16 cellular contexts compared by ENCODE assay signal in the genomic region with DNA sequence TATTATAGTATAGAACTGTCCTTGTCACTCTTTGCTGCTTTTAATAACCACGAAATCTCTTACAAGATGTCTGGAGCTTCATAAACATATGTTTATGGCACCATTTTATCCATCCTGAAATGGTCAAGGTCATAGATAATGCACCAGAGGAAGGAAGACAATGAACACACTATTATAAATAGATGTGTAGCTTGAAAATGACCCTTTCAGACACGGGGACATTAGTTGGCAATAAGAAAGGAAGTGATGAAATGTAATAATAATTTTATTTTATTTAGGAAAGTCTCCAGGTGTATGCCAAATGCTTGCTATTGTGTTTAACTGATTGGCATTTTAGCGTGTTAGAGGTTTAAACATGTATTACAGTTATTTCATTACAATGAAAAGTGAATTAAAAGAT. TPM values are rescaled to one million over a fixed set of nuclear protein-coding genes. Genes with fewer than 3 reads are reported as not detected.
A peak's percentile ranks its signal among the peaks of the same experiment; 100 is the strongest.
DNase-seq lines count a peak whose midpoint lies in the region; ATAC-seq and TF ChIP-seq lines count a peak whose summit lies in the region.
"Had no signal": no experiment of that assay in that cellular context is flagged by ENCODE, and none has a peak within 500 bp of the region (broad histone marks: within the 10 kb centered on the region; RNA-seq: fewer than 3 reads in every experiment).

No MANE protein-coding gene starts in this region.

- ATAC-seq in left ventricle myocardium superior (peak; percentile 44), left cardiac atrium (no peak), gastroesophageal sphincter (no peak)
- no peak for ATAC-seq in activated CD8-positive, alpha-beta memory T cell treated with anti-CD3 and anti-CD28 coated beads, Interleukin-2, amount 10 ng/mL, durations not matched to agents 7 days and 5 days
- ATAC-seq: GM12878, GM23338 had no signal

- DNase-seq in left ventricle myocardium superior (no peak), left cardiac atrium (no peak), chondrocyte (ENCODE audit: low spot score) (no peak), uterus (no peak)
- DNase-seq in activated CD8-positive, alpha-beta memory T cell treated with anti-CD3 and anti-CD28 coated beads, Interleukin-2, amount 10 ng/mL, durations not matched to agents 7 days and 5 days: no peak
- DNase-seq: C1 segment of cervical spinal cord; Calu3; CD4-positive, alpha-beta T cell; DMS 273 treated with DMSO at 0.1 percent for 48 hours; H7 had no signal

- H3K9me3 ChIP-seq in uterus (no peaks in the 10 kb centered on the region), gastroesophageal sphincter (no peaks in the 10 kb centered on the region)

- intact Hi-C loops in left ventricle myocardium superior (cut with micrococcal nuclease): no loop called here
- intact Hi-C loops in left cardiac atrium (cut with DNase I): no loop called here
- intact Hi-C loops in uterus (cut with DNase I; ENCODE audit: low total_unique reads): loop anchor here (10.0 kb wide), 1 partner anchor 45 kb away; no protein-coding TSS in a partner anchor

- no peak overlapping the region for H3K4me3 Mint-ChIP-seq in chondrocyte (ENCODE audit: unreplicated experiment)
- H3K4me3 Mint-ChIP-seq in nephron: no peak overlapping the region
- no peak overlapping the region for H3K4me3 Mint-ChIP-seq in activated CD8-positive, alpha-beta memory T cell treated with anti-CD3 and anti-CD28 coated beads, Interleukin-2, amount 10 ng/mL, durations not matched to agents 7 days and 5 days
- H3K4me3 Mint-ChIP-seq: B cell; CD4-positive, alpha-beta T cell; GM23338 had no signal

- peaks cover 1% of the 10 kb centered on the region for H3K36me3 Mint-ChIP-seq in chondrocyte (ENCODE audit: low read depth)
- no peaks in the 10 kb centered on the region for H3K36me3 Mint-ChIP-seq in nephron (ENCODE audit: low read depth)
- peaks cover 2% of the 10 kb centered on the region for H3K36me3 Mint-ChIP-seq in activated CD8-positive, alpha-beta memory T cell treated with anti-CD3 and anti-CD28 coated beads, Interleukin-2, amount 10 ng/mL, durations not matched to agents 7 days and 5 days

- H3K27ac Mint-ChIP-seq in chondrocyte (ENCODE audit: unreplicated experiment): peak overlapping the region; percentile 89
- H3K27ac Mint-ChIP-seq in nephron: peak overlapping the region; percentile 95 to 99 (median 98)
- no peak overlapping the region for H3K27ac Mint-ChIP-seq in activated CD8-positive, alpha-beta memory T cell treated with anti-CD3 and anti-CD28 coated beads, Interleukin-2, amount 10 ng/mL, durations not matched to agents 7 days and 5 days
- H3K27ac Mint-ChIP-seq: B cell; CD4-positive, alpha-beta T cell; GM23338 had no signal

- 58% methylated on average over 3 of the region's 3 CpGs for WGBS in gastroesophageal sphincter (ENCODE audit: low coverage in 1 of 2), 2 donors

- CTCF ChIA-PET in activated CD8-positive, alpha-beta memory T cell treated with anti-CD3 and anti-CD28 coated beads, Interleukin-2, amount 10 ng/mL, durations not matched to agents 7 days and 5 days (lab: Charles Lee): no interaction called here

- H3K9me3 Mint-ChIP-seq in chondrocyte (ENCODE audit: low read depth) (peaks cover 14% of the 10 kb centered on the region), nephron (no peaks in the 10 kb centered on the region)
- no peaks in the 10 kb centered on the region for H3K9me3 Mint-ChIP-seq in activated CD8-positive, alpha-beta memory T cell treated with anti-CD3 and anti-CD28 coated beads, Interleukin-2, amount 10 ng/mL, durations not matched to agents 7 days and 5 days (ENCODE audit: low read depth)
- H3K9me3 Mint-ChIP-seq: GM23338 had no signal

- H3K27me3 Mint-ChIP-seq in chondrocyte (ENCODE audit: low read depth): no peaks in the 10 kb centered on the region
- H3K27me3 Mint-ChIP-seq in nephron (ENCODE audit: low read depth): peaks cover 4% of the 10 kb centered on the region
- no peaks in the 10 kb centered on the region for H3K27me3 Mint-ChIP-seq in activated CD8-positive, alpha-beta memory T cell treated with anti-CD3 and anti-CD28 coated beads, Interleukin-2, amount 10 ng/mL, durations not matched to agents 7 days and 5 days
- H3K27me3 Mint-ChIP-seq: B cell; CD4-positive, alpha-beta T cell had no signal

- TF ChIP-seq CTCF in chondrocyte (IDR thresholded peaks at IDR 0.05): no peak
- TF ChIP-seq CTCF in nephron (IDR thresholded peaks at IDR 0.05; ENCODE audit: unreplicated experiment in 3 of 3): no peak
- no peak for TF ChIP-seq CTCF in uterus (IDR thresholded peaks at IDR 0.05)
- no peak for TF ChIP-seq CTCF in gastroesophageal sphincter (IDR thresholded peaks at IDR 0.05)

- TF ChIP-seq POLR2A in uterus (IDR thresholded peaks at IDR 0.05) (no peak), gastroesophageal sphincter (IDR thresholded peaks at IDR 0.05) (no peak)

- H3K4me3 ChIP-seq in uterus (no peak overlapping the region), gastroesophageal sphincter (no peak overlapping the region)
- H3K4me3 ChIP-seq: GM12878, GM23338 had no signal

- TF ChIP-seq EP300 in gastroesophageal sphincter (IDR thresholded peaks at IDR 0.05): no peak

- peaks cover 5 to 15% of the 10 kb centered on the region in 2 donors for H3K4me1 ChIP-seq in uterus
- peaks cover 0 to 12% (median 0%) of the 10 kb centered on the region in 3 donors for H3K4me1 ChIP-seq in gastroesophageal sphincter

- H3K36me3 ChIP-seq in uterus (no peaks in the 10 kb centered on the region), gastroesophageal sphincter (no peaks in the 10 kb centered on the region)

- H3K27ac ChIP-seq in uterus: peak overlapping the region; percentile 86 to 97
- H3K27ac ChIP-seq in gastroesophageal sphincter: no peak overlapping the region
- H3K27ac ChIP-seq: HL-60 had no signal

- peaks cover 68% of the 10 kb centered on the region for H3K4me1 Mint-ChIP-seq in chondrocyte (ENCODE audit: low read depth)
- H3K4me1 Mint-ChIP-seq in nephron: peaks cover 39% of the 10 kb centered on the region
- peaks cover 11% of the 10 kb centered on the region for H3K4me1 Mint-ChIP-seq in activated CD8-positive, alpha-beta memory T cell treated with anti-CD3 and anti-CD28 coated beads, Interleukin-2, amount 10 ng/mL, durations not matched to agents 7 days and 5 days

- H3K27me3 ChIP-seq in uterus (no peaks in the 10 kb centered on the region), gastroesophageal sphincter (no peaks in the 10 kb centered on the region)

RNA-seq across cellular contexts. Expression of a gene that starts 36.8 kb away (rescaled TPM):
- total RNA-seq in left ventricle myocardium superior (165 TPM), left cardiac atrium (100 to 1,000 TPM; 122 to 202 TPM), chondrocyte (580 to 614 TPM (median 596 TPM) in 3 replicates), uterus (100 to 1,000 TPM; 234 to 487 (median 372) TPM), gastroesophageal sphincter (100 to 1,000 TPM; 175 to 271 (median 263) TPM)
- total RNA-seq in activated CD8-positive, alpha-beta memory T cell treated with anti-CD3 and anti-CD28 coated beads, Interleukin-2, amount 10 ng/mL, durations not matched to agents 7 days and 5 days: 100 to 1,000 TPM; 168 to 258 TPM

Comparison
In these comparisons a context has a peak if more than half of its experiments do, and no peak if none do; other contexts are left out.
1. H3K27ac ChIP-seq: peak in uterus (2 of 2); none in gastroesophageal sphincter (0 of 4).